Comparison of ENCODE assay signal across 22 cellular contexts in genomic region chr17:65856865-65857264, GRCh38.
DNase-seq lines count a peak whose midpoint lies in the region; ATAC-seq and TF ChIP-seq lines count a peak whose summit lies in the region.
"Had no signal": no experiment of that assay in that cellular context is flagged by ENCODE, and none has a peak within 500 bp of the region (broad histone marks: within the 10 kb centered on the region; RNA-seq: fewer than 3 reads in every experiment).

No MANE protein-coding gene starts in this region.

- H2BK12ac ChIP-seq in mesenchymal stem cell (ENCODE audit: low read length in 2 of 2), result no peak overlapping the region

- H2BK15ac ChIP-seq in mesenchymal stem cell (ENCODE audit: low read depth, poor library complexity, severe bottlenecking), result no peak overlapping the region

- H2AK5ac ChIP-seq in mesenchymal stem cell (ENCODE audit: low read length, severe bottlenecking), result no peak overlapping the region

- ATAC-seq in GM19452 (IDR thresholded peaks at IDR 0.05; ENCODE audit: unreplicated experiment), result no peak
- ATAC-seq in HG03196 (IDR thresholded peaks at IDR 0.05; ENCODE audit: unreplicated experiment), result no peak
- ATAC-seq: GM23338; left lobe of liver; naive thymus-derived CD4-positive, alpha-beta T cell; upper lobe of right lung had no signal

- no peak overlapping the region for H3K27ac ChIP-seq in mesenchymal stem cell (ENCODE audit: low read length, poor library complexity, severe bottlenecking)
- H3K27ac ChIP-seq: dorsolateral prefrontal cortex, KMS-11, upper lobe of right lung, VCaP had no signal

- H2BK5ac ChIP-seq in mesenchymal stem cell (ENCODE audit: low read depth, low read length, poor library complexity, severe bottlenecking), result no peak overlapping the region

- H2AFZ ChIP-seq in mesenchymal stem cell (ENCODE audit: low read depth, low read length), result no peak overlapping the region
- H2AFZ ChIP-seq: GM23338 had no signal

- H3K27me3 ChIP-seq in mesenchymal stem cell (ENCODE audit: control insufficient read depth in 1 of 2, insufficient read depth in 1 of 2, low read length in 2 of 2), result no peaks in the 10 kb centered on the region
- H3K27me3 ChIP-seq: dorsolateral prefrontal cortex, upper lobe of right lung had no signal

- H3K23ac ChIP-seq in mesenchymal stem cell (ENCODE audit: low read length in 2 of 2), result no peak overlapping the region

- no peak overlapping the region for H2BK120ac ChIP-seq in mesenchymal stem cell (ENCODE audit: low read depth, low read length)

- H3K4me3 ChIP-seq in epithelial cell of esophagus (ENCODE audit: low read length) (no peak overlapping the region), mesenchymal stem cell (ENCODE audit: insufficient read depth in 1 of 2, low read depth in 1 of 2, low read length in 2 of 2) (peak overlapping the region in 1 of 2 experiments; percentile 52)
- H3K4me3 ChIP-seq: dorsolateral prefrontal cortex, GM23338, skin epidermis, upper lobe of right lung had no signal

- H3K14ac ChIP-seq in mesenchymal stem cell (ENCODE audit: low read length in 2 of 2), result no peak overlapping the region

- WGBS in mesenchymal stem cell, result 100% methylated on average over 2 of the region's 2 CpGs

- H3K18ac ChIP-seq in mesenchymal stem cell (ENCODE audit: low read depth in 1 of 2, low read length in 2 of 2), result no peak overlapping the region

- DNase-seq in EH (ENCODE audit: low read depth) (peak; percentile 76), NCI-H226 (peak; percentile 40), epithelial cell of esophagus (ENCODE audit: low read depth) (peak; percentile 40), mesenchymal stem cell (no peak), Ammon's horn (ENCODE audit: low spot score) (no peak), OCI-M2 (lab: John Stamatoyannopoulos, UW; ENCODE audit: unreplicated experiment) (no peak)
- DNase-seq: activated CD4-positive, alpha-beta T cell treated with anti-CD3 and anti-CD28 coated beads, Interleukin-2, amount 10 ng/mL, durations not matched to agents 24 days and 14 days; activated naive CD4-positive, alpha-beta T cell treated with anti-CD3 and anti-CD28 coated beads, Interleukin-2, amount 50 U/mL, for 16 hours; anterior cingulate cortex; dorsolateral prefrontal cortex; naive thymus-derived CD4-positive, alpha-beta T cell; NCI-H187 treated with DMSO at 0.1 percent for 48 hours; NCI-H526 treated with DMSO at 0.1 percent for 48 hours; nucleus accumbens; upper lobe of right lung had no signal

- no peaks in the 10 kb centered on the region for H3K4me1 ChIP-seq in mesenchymal stem cell (ENCODE audit: control insufficient read depth, insufficient read depth, low read depth, low read length)
- H3K4me1 ChIP-seq: upper lobe of right lung had no signal

- no peak overlapping the region for H3K4ac ChIP-seq in mesenchymal stem cell (ENCODE audit: low read depth in 1 of 2, low read length in 2 of 2)

- peak overlapping the region; percentile 28 for H3K9ac ChIP-seq in mesenchymal stem cell (ENCODE audit: low read length)
- H3K9ac ChIP-seq: KMS-11 had no signal

- no peaks in the 10 kb centered on the region for H3K36me3 ChIP-seq in mesenchymal stem cell (ENCODE audit: control insufficient read depth in 1 of 2, insufficient read depth in 2 of 2, low read depth in 1 of 2, low read length in 2 of 2)
- H3K36me3 ChIP-seq: upper lobe of right lung had no signal

- H3K4me2 ChIP-seq in mesenchymal stem cell (ENCODE audit: low read length, poor library complexity, severe bottlenecking), result no peak overlapping the region
- H3K4me2 ChIP-seq: GM23338, KMS-11 had no signal

- no peak for TF ChIP-seq CTCF in epithelial cell of esophagus (IDR thresholded peaks at IDR 0.05; ENCODE audit: insufficient read depth, low read depth, low read length, missing control alignments)

- H3K9me3 ChIP-seq in mesenchymal stem cell (ENCODE audit: control insufficient read depth, low read length), result no peaks in the 10 kb centered on the region
- H3K9me3 ChIP-seq: upper lobe of right lung had no signal

- H3K79me1 ChIP-seq in mesenchymal stem cell (replicated peaks; ENCODE audit: low read length, poor library complexity, severe bottlenecking), result no peaks in the 10 kb centered on the region

- no peak overlapping the region for H4K91ac ChIP-seq in mesenchymal stem cell (ENCODE audit: low read length)

- no peak overlapping the region for H4K8ac ChIP-seq in mesenchymal stem cell (ENCODE audit: low read length)

Comparison
In these comparisons a context has a peak if more than half of its experiments do, and no peak if none do; other contexts are left out.
1. DNase-seq: peak in EH (single experiment), NCI-H226 (single experiment) and epithelial cell of esophagus (single experiment); none in mesenchymal stem cell (single experiment), Ammon's horn (single experiment) and OCI-M2 (single experiment).